14 cellular contexts compared by ENCODE assay signal in the genomic region with DNA sequence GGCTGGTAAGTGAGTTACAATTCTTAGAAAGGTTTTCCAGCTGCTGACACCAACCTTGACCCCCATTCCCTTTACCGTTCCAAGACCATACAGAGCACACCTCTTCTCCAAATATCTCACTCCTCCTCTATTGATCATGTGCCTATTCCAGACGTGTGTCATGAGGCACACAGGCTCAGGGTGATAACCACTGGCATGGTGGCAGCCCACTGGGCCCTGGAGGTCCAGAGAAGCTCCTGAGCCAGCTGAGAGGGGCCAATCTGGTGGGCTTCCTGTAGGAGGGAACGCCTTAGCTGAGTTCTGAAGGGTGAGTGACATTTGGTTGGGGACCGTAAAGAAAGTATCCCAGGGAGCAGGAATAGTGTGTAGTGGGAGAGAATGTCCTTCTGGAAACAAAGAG. TPM values are rescaled to one million over a fixed set of nuclear protein-coding genes. Genes with fewer than 3 reads are reported as not detected.
A peak's percentile ranks its signal among the peaks of the same experiment; 100 is the strongest.
DNase-seq lines count a peak whose midpoint lies in the region; ATAC-seq, FAIRE-seq and TF ChIP-seq lines count a peak whose summit lies in the region.
"Had no signal": no experiment of that assay in that cellular context is flagged by ENCODE, and none has a peak within 500 bp of the region (broad histone marks: within the 10 kb centered on the region; RNA-seq: fewer than 3 reads in every experiment).

No MANE protein-coding gene starts in this region.

- no peak for TF ChIP-seq CTCF in K562 (IDR thresholded peaks at IDR 0.05 in 2 of 3, conservative IDR thresholded peaks at IDR 0.05 in 1 of 3; ENCODE audit: insufficient read depth in 2 of 3, low read depth in 1 of 3, low read length in 3 of 3)
- TF ChIP-seq CTCF in progenitor cell of endocrine pancreas (IDR thresholded peaks at IDR 0.05; ENCODE audit: unreplicated experiment): no peak

- no peak overlapping the region for H3K4me3 ChIP-seq in K562
- H3K4me3 ChIP-seq: esophagus squamous epithelium, skin epidermis had no signal

- ATAC-seq in T-helper 17 cell: no peak
- no peak for ATAC-seq in K562
- ATAC-seq: HepG2 had no signal

- no peak for TF ChIP-seq RAD21 in K562 (CRISPR knock-in tag; conservative IDR thresholded peaks at IDR 0.05 in 1 of 2, IDR thresholded peaks at IDR 0.05 in 1 of 2)

- peaks cover 8 to 30% of the 10 kb centered on the region in 2 experiments; a peak in 3 of 5 replicates for H3K27me3 ChIP-seq in K562 (ENCODE audit: control insufficient read depth in 2 of 2, insufficient read depth in 2 of 2, low read length in 2 of 2)
- H3K27me3 ChIP-seq: esophagus squamous epithelium had no signal

- H3K4me1 Mint-ChIP-seq in activated naive CD4-positive, alpha-beta T cell treated with anti-CD3 and anti-CD28 coated beads, Interleukin-2, amount 10 ng/mL, durations not matched to agents 7 days and 5 days: peaks cover 62% of the 10 kb centered on the region
- H3K4me1 Mint-ChIP-seq in T-helper 17 cell (peaks cover 51% of the 10 kb centered on the region), progenitor cell of endocrine pancreas (ENCODE audit: low read depth) (peaks cover 11% of the 10 kb centered on the region)

- H3K4me3 Mint-ChIP-seq in activated naive CD4-positive, alpha-beta T cell treated with anti-CD3 and anti-CD28 coated beads, Interleukin-2, amount 10 ng/mL, durations not matched to agents 7 days and 5 days: peak overlapping the region; percentile 24
- H3K4me3 Mint-ChIP-seq in T-helper 17 cell (peak overlapping the region; percentile 36), progenitor cell of endocrine pancreas (ENCODE audit: low read depth) (no peak overlapping the region)
- H3K4me3 Mint-ChIP-seq: H9 had no signal

- no peaks in the 10 kb centered on the region for H3K27me3 Mint-ChIP-seq in activated naive CD4-positive, alpha-beta T cell treated with anti-CD3 and anti-CD28 coated beads, Interleukin-2, amount 10 ng/mL, durations not matched to agents 7 days and 5 days
- H3K27me3 Mint-ChIP-seq in T-helper 17 cell: no peaks in the 10 kb centered on the region
- H3K27me3 Mint-ChIP-seq in progenitor cell of endocrine pancreas: no peaks in the 10 kb centered on the region

- H3K36me3 ChIP-seq in K562 (ENCODE audit: control insufficient read depth, insufficient read depth, low read length): no peaks in the 10 kb centered on the region

- H3K4me2 ChIP-seq in K562 (ENCODE audit: insufficient read depth, low read length): no peak overlapping the region

- no peaks in the 10 kb centered on the region for H3K9me1 ChIP-seq in K562 (ENCODE audit: control insufficient read depth, insufficient read depth, low read length)

- no peaks in the 10 kb centered on the region for H3K9me3 ChIP-seq in T-helper 17 cell (ENCODE audit: control insufficient read depth, low read length, poor library complexity, severe bottlenecking)
- no peaks in the 10 kb centered on the region for H3K9me3 ChIP-seq in K562 (replicated peaks; ENCODE audit: control insufficient read depth, insufficient read depth, low read depth, low read length)
- H3K9me3 ChIP-seq: esophagus squamous epithelium had no signal

- WGBS in K562 (ENCODE audit: insufficient coverage, low coverage, missing lambda C conversion rate): 61% methylated on average over 4 of the region's 4 CpGs

- H3K4me1 ChIP-seq in K562 (replicated peaks in 1 of 2; ENCODE audit: control insufficient read depth in 2 of 2, insufficient read depth in 2 of 2, low read length in 2 of 2): peaks cover 10 to 16% of the 10 kb centered on the region in 2 experiments; a peak in 4 of 5 replicates

- no peak for FAIRE-seq in K562 (lab: Jason Lieb, UNC)
- FAIRE-seq: G401.6, HepG2 had no signal

- peaks cover 49% of the 10 kb centered on the region for H3K36me3 Mint-ChIP-seq in activated naive CD4-positive, alpha-beta T cell treated with anti-CD3 and anti-CD28 coated beads, Interleukin-2, amount 10 ng/mL, durations not matched to agents 7 days and 5 days
- H3K36me3 Mint-ChIP-seq in T-helper 17 cell (ENCODE audit: low read depth) (peaks cover 7% of the 10 kb centered on the region), progenitor cell of endocrine pancreas (ENCODE audit: insufficient read depth) (peaks cover 14% of the 10 kb centered on the region)

- peak overlapping the region; percentile 36; the same call in 1 of the 2 replicates for H2AFZ ChIP-seq in K562 (ENCODE audit: low read depth, low read length)

- in situ Hi-C loops in K562 (cut with MboI): no loop called here

- no peak overlapping the region for H3K27ac ChIP-seq in K562 (ENCODE audit: extremely low read depth, low read depth, low read length)
- H3K27ac ChIP-seq: esophagus squamous epithelium had no signal

- DNase-seq in activated naive CD4-positive, alpha-beta T cell treated with anti-CD3 and anti-CD28 coated beads, Interleukin-2, amount 10 ng/mL, durations not matched to agents 7 days and 5 days: no peak
- no peak for DNase-seq in activated naive CD4-positive, alpha-beta T cell (lab: John Stamatoyannopoulos, UW)
- no peak for DNase-seq in T-helper 17 cell
- no peak for DNase-seq in K562 (ENCODE audit: extremely low read depth in 1 of 4, low spot score in 3 of 4)
- no peak for DNase-seq in progenitor cell of endocrine pancreas (ENCODE audit: low spot score, unreplicated experiment)
- DNase-seq in ecto neural progenitor cell (ENCODE audit: low spot score): no peak
- DNase-seq in T-helper 9 cell: no peak
- DNase-seq in mucosa of gallbladder (ENCODE audit: low spot score): no peak
- DNase-seq: esophagus squamous epithelium, H9 had no signal

- no peak overlapping the region for H3K9ac ChIP-seq in K562 (ENCODE audit: insufficient read depth in 1 of 2, low read depth in 2 of 2, low read length in 2 of 2)

- intact Hi-C loops in K562 (cut with micrococcal nuclease): loop anchor here (10.0 kb wide), 2 partner anchors 147 to 643 kb away; no protein-coding TSS in a partner anchor

- no peaks in the 10 kb centered on the region for H3K9me3 Mint-ChIP-seq in activated naive CD4-positive, alpha-beta T cell treated with anti-CD3 and anti-CD28 coated beads, Interleukin-2, amount 10 ng/mL, durations not matched to agents 7 days and 5 days
- H3K9me3 Mint-ChIP-seq in progenitor cell of endocrine pancreas (ENCODE audit: low read depth): peaks cover 10% of the 10 kb centered on the region
- H3K9me3 Mint-ChIP-seq: H9 had no signal

- no peak for TF ChIP-seq EP300 in K562 (IDR thresholded peaks at IDR 0.05; ENCODE audit: low read length)

- no peaks in the 10 kb centered on the region for H4K20me1 ChIP-seq in K562 (replicated peaks; ENCODE audit: control insufficient read depth, insufficient read depth, low read length)

- POLR2A ChIA-PET in K562 (lab: Yijun Ruan, JAX): interaction anchor here (1.5 kb wide), 1 partner anchor 32 kb away, joined by 3 read pairs; no protein-coding TSS in a partner anchor

- no peak for TF ChIP-seq POLR2A in K562 (conservative IDR thresholded peaks at IDR 0.05)

- no TSS peak for BruUV-seq in K562 (replicated peaks; lab: Mats Ljungman, UMichigan)

- peak overlapping the region; percentile 93 for H3K27ac Mint-ChIP-seq in activated naive CD4-positive, alpha-beta T cell treated with anti-CD3 and anti-CD28 coated beads, Interleukin-2, amount 10 ng/mL, durations not matched to agents 7 days and 5 days
- peak overlapping the region; percentile 81 for H3K27ac Mint-ChIP-seq in T-helper 17 cell
- H3K27ac Mint-ChIP-seq in progenitor cell of endocrine pancreas: peak overlapping the region; percentile 81
- H3K27ac Mint-ChIP-seq: H9 had no signal

- CTCF ChIA-PET in activated naive CD4-positive, alpha-beta T cell treated with anti-CD3 and anti-CD28 coated beads, Interleukin-2, amount 10 ng/mL, durations not matched to agents 7 days and 5 days (lab: Charles Lee): interaction anchor here (0.5 to 5.3 kb wide), 16 partner anchors 9 to 788 kb away, joined by 3 to 31 read pairs (median 6); a partner anchor contains a TSS
- CTCF ChIA-PET in K562 (lab: Yijun Ruan, JAX; ENCODE audit: low intra/inter-chr PET ratio): no interaction called here

- H3K79me2 ChIP-seq in K562 (ENCODE audit: control insufficient read depth, insufficient read depth, low read length): no peaks in the 10 kb centered on the region

TF ChIP-seq in K562, 482 proteins besides CTCF, POLR2A, EP300 and RAD21:
- TF ChIP-seq ZFP36 (IDR thresholded peaks at IDR 0.05; ENCODE audit: low read depth, low read length, partially characterized antibody) (peak; percentile 75), ZNF184 (CRISPR knock-in tag; IDR thresholded peaks at IDR 0.05) (no peak)

RNA-seq across cellular contexts. Expression of a gene that starts 28.3 kb away (rescaled TPM):
- total RNA-seq in T-helper 17 cell (100 to 1,000 TPM; 406 to 439 TPM), K562 (2014; rRNA removed) (0.41 and 0.49 TPM in 2 replicates), K562 (2014; rRNA removed; fragmentation: Illumina TruSeq; extraction: Trizol) (0.07 TPM in 1 of 2 replicates, not detected in the other), K562 (2015; rRNA removed; fragmentation: Illumina TruSeq; extraction: Trizol) (0.18 and 0.19 TPM in 2 replicates), K562 (2021) (0.80 and 0.98 TPM in 2 replicates), progenitor cell of endocrine pancreas (2.6 and 3.8 TPM in 2 replicates), mucosa of gallbladder (12.6 TPM)
- total RNA-seq in K562 (2011; cell fraction: chromatin; rRNA removed; ENCODE audit: low replicate concordance): 0.58 and 3.1 TPM in 2 replicates
- 1.8 and 2.0 TPM in 2 replicates for total RNA-seq in K562 (2011; cell fraction: nucleolus; rRNA removed)
- total RNA-seq in K562 (2011; cell fraction: nucleoplasm; rRNA removed): 0.81 and 1.7 TPM in 2 replicates
- polyA plus RNA-seq in K562 (2011; rRNA removed) (0.35 and 0.39 TPM in 2 replicates), K562 (2014; fragmentation: Illumina TruSeq; extraction: Trizol) (0.21 and 0.22 TPM in 2 replicates), K562 (2014; fragmentation: Nextera tagmentation; extraction: Ambion mirVana) (under 1 TPM in 1 of 2 experiments, not detected in 1; 0.06 TPM), K562 (2014; rRNA removed) (0.20 and 0.76 TPM in 2 replicates)
- polyA plus RNA-seq in K562 (2011; cell fraction: cytosol; rRNA removed): 0.18 and 0.63 TPM in 2 replicates
- 2.9 and 5.1 TPM in 2 replicates for polyA plus RNA-seq in K562 (2011; cell fraction: nucleus; rRNA removed)
- 0.76 and 3.9 TPM in 2 replicates for polyA plus RNA-seq in K562 (2012)
- polyA minus RNA-seq in K562 (2011; rRNA and poly(A)+ RNA removed): 0.15 and 0.46 TPM in 2 replicates
- not detected in 2 replicates for polyA minus RNA-seq in K562 (2011; cell fraction: cytosol; rRNA and poly(A)+ RNA removed)
- 0.81 TPM in 1 of 2 replicates, not detected in the other for polyA minus RNA-seq in K562 (2011; cell fraction: nucleus; rRNA and poly(A)+ RNA removed)
- total RNA-seq: M059J had no signal

Comparison
In these comparisons a context has a peak if more than half of its experiments do, and no peak if none do; other contexts are left out.
1. RNA of a gene that starts 28.3 kb away (total RNA-seq): 406 to 439 TPM in T-helper 17 cell; 12.6 TPM in mucosa of gallbladder (single experiment), 2.6 to 3.8 TPM in progenitor cell of endocrine pancreas and 0.07 to 3.1 TPM in K562; every median in the first group is over 10 times any median in the second.
2. Peak in every context shown above with its lines, with median percentiles within 50 percentile points of each other: H3K27ac Mint-ChIP-seq.